25 cellular contexts compared by ENCODE assay signal in genomic region chr12:7502612-7503011, GRCh38. TPM values are rescaled to one million over a fixed set of nuclear protein-coding genes. Genes with fewer than 3 reads are reported as not detected.
A peak's percentile ranks its signal among the peaks of the same experiment; 100 is the strongest.
DNase-seq lines count a peak whose midpoint lies in the region; ATAC-seq, FAIRE-seq and TF ChIP-seq lines count a peak whose summit lies in the region.
"Had no signal": no experiment of that assay in that cellular context is flagged by ENCODE, and none has a peak within 500 bp of the region (broad histone marks: within the 10 kb centered on the region; RNA-seq: fewer than 3 reads in every experiment).

No MANE protein-coding gene starts in this region.

- TF ChIP-seq POLR2A in breast epithelium (IDR thresholded peaks at IDR 0.05) (no peak), K562 (conservative IDR thresholded peaks at IDR 0.05) (no peak), transverse colon (IDR thresholded peaks at IDR 0.05) (no peak)

- TF ChIP-seq EP300 in K562 (IDR thresholded peaks at IDR 0.05; ENCODE audit: low read length) = no peak
- no peak for TF ChIP-seq EP300 in transverse colon (IDR thresholded peaks at IDR 0.05; ENCODE audit: low read depth)

- H4K20me1 ChIP-seq in mammary epithelial cell (ENCODE audit: insufficient read depth, low read length) (no peaks in the 10 kb centered on the region), K562 (replicated peaks; ENCODE audit: control insufficient read depth, insufficient read depth, low read length) (no peaks in the 10 kb centered on the region)

- H3K9me3 ChIP-seq in breast epithelium = no peaks in the 10 kb centered on the region
- H3K9me3 ChIP-seq in mammary epithelial cell (replicated peaks; ENCODE audit: insufficient read depth, low read length) = no peaks in the 10 kb centered on the region
- no peaks in the 10 kb centered on the region for H3K9me3 ChIP-seq in K562 (replicated peaks; ENCODE audit: control insufficient read depth, insufficient read depth, low read depth, low read length)
- H3K9me3 ChIP-seq in mononuclear cell (ENCODE audit: low read depth, low read length) = no peaks in the 10 kb centered on the region
- no peaks in the 10 kb centered on the region for H3K9me3 ChIP-seq in transverse colon
- H3K9me3 ChIP-seq: prostate gland had no signal

- TF ChIP-seq RAD21 in K562 (CRISPR knock-in tag; conservative IDR thresholded peaks at IDR 0.05 in 1 of 2, IDR thresholded peaks at IDR 0.05 in 1 of 2) = no peak

- BruUV-seq in mammary epithelial cell (replicated peaks; lab: Mats Ljungman, UMichigan) (no TSS peak), K562 (replicated peaks; lab: Mats Ljungman, UMichigan) (no TSS peak)

- no peak for FAIRE-seq in K562 (lab: Jason Lieb, UNC)
- FAIRE-seq: endothelial cell of umbilical vein, G401.6 had no signal

- H3K4me2 ChIP-seq in mammary epithelial cell (ENCODE audit: insufficient read depth, low read depth, low read length) (no peak overlapping the region), K562 (ENCODE audit: insufficient read depth, low read length) (no peak overlapping the region)
- H3K4me2 ChIP-seq: hepatocyte had no signal

- H3K27ac ChIP-seq in breast epithelium = no peak overlapping the region
- H3K27ac ChIP-seq in mammary epithelial cell (ENCODE audit: insufficient read depth, low read depth, low read length) = no peak overlapping the region
- no peak overlapping the region for H3K27ac ChIP-seq in K562 (ENCODE audit: extremely low read depth, low read depth, low read length)
- H3K27ac ChIP-seq in transverse colon = peak overlapping the region in 3 of 4 donors; percentile 4 to 46 (median 23)
- H3K27ac ChIP-seq: 22Rv1, brain microvascular endothelial cell, hepatocyte, prostate gland had no signal

- ATAC-seq in K562 = no peak
- no peak for ATAC-seq in HG02759 (IDR thresholded peaks at IDR 0.05; ENCODE audit: unreplicated experiment)

- CTCF ChIA-PET in mammary epithelial cell (lab: Charles Lee; ENCODE audit: low non-redundant PET) = no interaction called here
- CTCF ChIA-PET in K562 (lab: Yijun Ruan, JAX; ENCODE audit: low intra/inter-chr PET ratio) = no interaction called here

- POLR2A ChIA-PET in K562 (lab: Yijun Ruan, JAX) = no interaction called here

- in situ Hi-C loops in mammary epithelial cell (cut with MboI; ENCODE audit: low sequenced_read_pairs in 2 of 2) = no loop called here
- in situ Hi-C loops in K562 (cut with MboI) = no loop called here
- in situ Hi-C loops in transverse colon (cut with MboI; ENCODE audit: low pct_ligation_motif_present in 1 of 4, low pct_unique_long_range_greater_than_20kb in 1 of 4, low sequenced_read_pairs in 3 of 4) = no loop called here

- H3K9me1 ChIP-seq in K562 (ENCODE audit: control insufficient read depth, insufficient read depth, low read length) = no peaks in the 10 kb centered on the region

- H3K79me2 ChIP-seq in mammary epithelial cell (ENCODE audit: insufficient read depth, low read length) (no peaks in the 10 kb centered on the region), K562 (ENCODE audit: control insufficient read depth, insufficient read depth, low read length) (no peaks in the 10 kb centered on the region)
- H3K79me2 ChIP-seq: hepatocyte had no signal

- intact Hi-C loops in breast epithelium (cut with DNase I; ENCODE audit: low total_unique reads) = no loop called here
- intact Hi-C loops in mammary epithelial cell (cut with micrococcal nuclease) = no loop called here
- intact Hi-C loops in K562 (cut with micrococcal nuclease) = no loop called here
- intact Hi-C loops in transverse colon (cut with DNase I; ENCODE audit: low total_unique reads) = no loop called here

- H3K9ac ChIP-seq in mammary epithelial cell (ENCODE audit: insufficient read depth, low read length) (no peak overlapping the region), K562 (ENCODE audit: insufficient read depth in 1 of 2, low read depth in 2 of 2, low read length in 2 of 2) (no peak overlapping the region)

- H3K4me1 ChIP-seq in breast epithelium = no peaks in the 10 kb centered on the region
- peaks cover 12% of the 10 kb centered on the region for H3K4me1 ChIP-seq in mammary epithelial cell (ENCODE audit: insufficient read depth, low read length)
- no peaks in the 10 kb centered on the region for H3K4me1 ChIP-seq in K562 (replicated peaks in 1 of 2; ENCODE audit: control insufficient read depth in 2 of 2, insufficient read depth in 2 of 2, low read length in 2 of 2)
- H3K4me1 ChIP-seq in mononuclear cell (ENCODE audit: insufficient read depth, low read length) = peaks cover 33% of the 10 kb centered on the region
- no peaks in the 10 kb centered on the region for H3K4me1 ChIP-seq in transverse colon
- H3K4me1 ChIP-seq: prostate gland had no signal

- H3K4me3 ChIP-seq in breast epithelium (peak overlapping the region; percentile 1 to 33 (median 17)), mammary epithelial cell (replicated peaks in 1 of 3; ENCODE audit: insufficient read depth in 1 of 3, low read depth in 2 of 3, low read length in 3 of 3) (no peak overlapping the region), K562 (no peak overlapping the region), mononuclear cell (ENCODE audit: low read length) (peak overlapping the region; percentile 3), transverse colon (peak overlapping the region in 1 of 4 donors; percentile 14)
- H3K4me3 ChIP-seq: hepatocyte, lung, prostate gland had no signal

- no peaks in the 10 kb centered on the region for H3K36me3 ChIP-seq in breast epithelium
- H3K36me3 ChIP-seq in mammary epithelial cell (ENCODE audit: insufficient read depth, low read length) = no peaks in the 10 kb centered on the region
- H3K36me3 ChIP-seq in K562 (ENCODE audit: control insufficient read depth, insufficient read depth, low read length) = no peaks in the 10 kb centered on the region
- H3K36me3 ChIP-seq in transverse colon = no peaks in the 10 kb centered on the region
- H3K36me3 ChIP-seq: brain microvascular endothelial cell, prostate gland had no signal

- TF ChIP-seq CTCF in breast epithelium (IDR thresholded peaks at IDR 0.05) (no peak), mammary epithelial cell (conservative IDR thresholded peaks at IDR 0.05 in 1 of 2, IDR thresholded peaks at IDR 0.05 in 1 of 2; ENCODE audit: extremely low read depth in 1 of 2, insufficient read depth in 1 of 2, low read depth in 1 of 2, low read length in 2 of 2) (no peak), K562 (IDR thresholded peaks at IDR 0.05 in 2 of 3, conservative IDR thresholded peaks at IDR 0.05 in 1 of 3; ENCODE audit: insufficient read depth in 2 of 3, low read depth in 1 of 3, low read length in 3 of 3) (no peak), transverse colon (IDR thresholded peaks at IDR 0.05) (no peak)

- H2AFZ ChIP-seq in mammary epithelial cell (ENCODE audit: low read depth, low read length) (no peak overlapping the region), K562 (ENCODE audit: low read depth, low read length) (no peak overlapping the region)
- H2AFZ ChIP-seq: hepatocyte had no signal

- DNase-seq in breast epithelium (ENCODE audit: low spot score in 2 of 2) (no peak), mammary epithelial cell (no peak), K562 (ENCODE audit: extremely low read depth in 1 of 4, low spot score in 3 of 4) (no peak), transverse colon (no peak), iPS-NIHi7 (ENCODE audit: extremely low spot score) (no peak), NCI-H774 (lab: John Stamatoyannopoulos, UW) (no peak)
- DNase-seq: activated B cell treated with CpG ODN at 0.5 μM for 24 hours; activated CD4-positive, alpha-beta memory T cell treated with anti-CD3 and anti-CD28 coated beads for 36 hours; activated gamma-delta T cell; brain microvascular endothelial cell; CD8-positive, alpha-beta memory T cell; cortex of kidney; KG1; NCI-H146; NCI-H526 treated with DMSO at 0.1 percent for 48 hours; T1000 had no signal

- dilution Hi-C loops in mammary epithelial cell (cut with HindIII; ENCODE audit: low sequenced_read_pairs) = no loop called here

- WGBS in mammary epithelial cell (ENCODE audit: low coverage, missing lambda C conversion rate) = 66% methylated on average over 3 of the region's 3 CpGs
- WGBS in K562 (ENCODE audit: insufficient coverage, low coverage, missing lambda C conversion rate) = 0% methylated on average over 3 of the region's 3 CpGs
- 65 to 74% methylated on average over 3 of the region's 3 CpGs for WGBS in transverse colon (ENCODE audit: low coverage in 1 of 2), 2 donors

- H3K27me3 ChIP-seq in breast epithelium (no peaks in the 10 kb centered on the region), mammary epithelial cell (ENCODE audit: insufficient read depth, low read length) (peaks cover 2% of the 10 kb centered on the region), K562 (ENCODE audit: control insufficient read depth in 2 of 2, insufficient read depth in 2 of 2, low read length in 2 of 2) (peaks cover 0 to 6% of the 10 kb centered on the region in 2 experiments; a peak in 2 of 5 replicates), mononuclear cell (ENCODE audit: insufficient read depth, low read length) (no peaks in the 10 kb centered on the region), transverse colon (no peaks in the 10 kb centered on the region)
- H3K27me3 ChIP-seq: brain microvascular endothelial cell, hepatocyte had no signal

RNA-seq across cellular contexts. Expression of gene CD163, which starts 1.0 kb away (rescaled TPM):
- 100 to 1,000 TPM in 2 of 3 donors, 10 to 100 TPM in 1; 98.6 to 848 (median 125) TPM for total RNA-seq in breast epithelium
- total RNA-seq in mammary epithelial cell = under 1 TPM in 1 of 2 donors, not detected in 1; 0.17 TPM
- polyA plus RNA-seq in mammary epithelial cell = not detected
- polyA minus RNA-seq in mammary epithelial cell = not detected
- total RNA-seq in K562 (2011; cell fraction: chromatin; rRNA removed; ENCODE audit: low replicate concordance) = not detected in 2 replicates
- not detected in 2 replicates for total RNA-seq in K562 (2011; cell fraction: nucleolus; rRNA removed)
- total RNA-seq in K562 (2011; cell fraction: nucleoplasm; rRNA removed) = not detected in 2 replicates
- not detected in 2 replicates for total RNA-seq in K562 (2014; rRNA removed)
- total RNA-seq in K562 (2014; rRNA removed; fragmentation: Illumina TruSeq; extraction: Trizol) = 0.03 TPM in 1 of 2 replicates, not detected in the other
- not detected in 2 replicates for total RNA-seq in K562 (2015; rRNA removed; fragmentation: Illumina TruSeq; extraction: Trizol)
- 0.51 and 0.62 TPM in 2 replicates for total RNA-seq in K562 (2021)
- polyA plus RNA-seq in K562 (2011; rRNA removed) = 0.04 TPM in 1 of 2 replicates, not detected in the other
- polyA plus RNA-seq in K562 (2011; cell fraction: cytosol; rRNA removed) = not detected in 2 replicates
- polyA plus RNA-seq in K562 (2011; cell fraction: nucleus; rRNA removed) = not detected in 2 replicates
- polyA plus RNA-seq in K562 (2012) = not detected in 2 replicates
- polyA plus RNA-seq in K562 (2014; fragmentation: Illumina TruSeq; extraction: Trizol) = not detected in 2 replicates
- polyA plus RNA-seq in K562 (2014; fragmentation: Nextera tagmentation; extraction: Ambion mirVana) = not detected
- not detected in 2 replicates for polyA plus RNA-seq in K562 (2014; rRNA removed)
- polyA minus RNA-seq in K562 (2011; rRNA and poly(A)+ RNA removed) = not detected in 2 replicates
- polyA minus RNA-seq in K562 (2011; cell fraction: cytosol; rRNA and poly(A)+ RNA removed) = not detected in 2 replicates
- not detected in 2 replicates for polyA minus RNA-seq in K562 (2011; cell fraction: nucleus; rRNA and poly(A)+ RNA removed)
- total RNA-seq in mononuclear cell = 13.1 TPM
- total RNA-seq in transverse colon = 10 to 100 TPM; 14.9 to 80.3 (median 43.8) TPM
- total RNA-seq: activated CD4-positive, alpha-beta memory T cell treated with anti-CD3 and anti-CD28 coated beads for 36 hours; endothelial cell of umbilical vein; OCI-LY7 had no signal
- polyA plus RNA-seq: CD8-positive, alpha-beta memory T cell; endothelial cell of umbilical vein had no signal

RNA-seq across cellular contexts. Expression of gene CD163L1, which starts 58.7 kb away (rescaled TPM):
- total RNA-seq in breast epithelium (10 to 100 TPM in 1 of 3 donors, 1 to 10 TPM in 1, under 1 TPM in 1; 0.33 to 14.9 (median 3.5) TPM), mammary epithelial cell (1 to 10 TPM; 1.2 to 2.0 TPM), K562 (2014; rRNA removed) (0.53 and 2.0 TPM in 2 replicates), K562 (2014; rRNA removed; fragmentation: Illumina TruSeq; extraction: Trizol) (2.1 and 3.2 TPM in 2 replicates), K562 (2015; rRNA removed; fragmentation: Illumina TruSeq; extraction: Trizol) (1.5 and 2.6 TPM in 2 replicates), K562 (2021) (1.2 and 1.3 TPM in 2 replicates), mononuclear cell (0.63 TPM), transverse colon (1 to 10 TPM in 3 of 4 donors, under 1 TPM in 1; 0.20 to 6.4 (median 3.2) TPM)
- polyA plus RNA-seq in mammary epithelial cell (0.14 TPM), K562 (2011; rRNA removed) (0.39 and 0.72 TPM in 2 replicates), K562 (2014; fragmentation: Illumina TruSeq; extraction: Trizol) (1.1 and 1.5 TPM in 2 replicates), K562 (2014; fragmentation: Nextera tagmentation; extraction: Ambion mirVana) (1 to 10 TPM; 5.1 to 9.2 TPM), K562 (2014; rRNA removed) (0.54 and 2.5 TPM in 2 replicates)
- polyA minus RNA-seq in mammary epithelial cell = not detected
- total RNA-seq in K562 (2011; cell fraction: chromatin; rRNA removed; ENCODE audit: low replicate concordance) = 0.72 and 0.99 TPM in 2 replicates
- total RNA-seq in K562 (2011; cell fraction: nucleolus; rRNA removed) = not detected in 2 replicates
- 0.51 TPM in 1 of 2 replicates, not detected in the other for total RNA-seq in K562 (2011; cell fraction: nucleoplasm; rRNA removed)
- 0.30 and 0.31 TPM in 2 replicates for polyA plus RNA-seq in K562 (2011; cell fraction: cytosol; rRNA removed)
- 0.16 and 2.0 TPM in 2 replicates for polyA plus RNA-seq in K562 (2011; cell fraction: nucleus; rRNA removed)
- polyA plus RNA-seq in K562 (2012) = 1.2 and 4.5 TPM in 2 replicates
- polyA minus RNA-seq in K562 (2011; rRNA and poly(A)+ RNA removed) = 1.5 and 3.8 TPM in 2 replicates
- polyA minus RNA-seq in K562 (2011; cell fraction: cytosol; rRNA and poly(A)+ RNA removed) = not detected in 2 replicates
- polyA minus RNA-seq in K562 (2011; cell fraction: nucleus; rRNA and poly(A)+ RNA removed) = 2.1 TPM in 1 of 2 replicates, not detected in the other
- total RNA-seq: activated CD4-positive, alpha-beta memory T cell treated with anti-CD3 and anti-CD28 coated beads for 36 hours; OCI-LY7 had no signal
- polyA plus RNA-seq: CD8-positive, alpha-beta memory T cell; hepatocyte had no signal

Comparison
In these comparisons a context has a peak if more than half of its experiments do, and no peak if none do; other contexts are left out.
1. H3K4me3 ChIP-seq: peak in breast epithelium (3 of 3) and mononuclear cell (single experiment); none in mammary epithelial cell (0 of 3) and K562 (single experiment).
2. H3K27ac ChIP-seq: peak in transverse colon (3 of 4); none in breast epithelium (0 of 2), mammary epithelial cell (single experiment) and K562 (single experiment).